ENCODE assay signal across 11 cellular contexts in genomic region chr15:101407439-101407838, GRCh38.
DNase-seq lines count a peak whose midpoint lies in the region; ATAC-seq and TF ChIP-seq lines count a peak whose summit lies in the region.
"Had no signal": no experiment of that assay in that cellular context is flagged by ENCODE, and none has a peak within 500 bp of the region (broad histone marks: within the 10 kb centered on the region; RNA-seq: fewer than 3 reads in every experiment).

No MANE protein-coding gene starts in this region.

- DNase-seq in GM12864 (ENCODE audit: low read depth) (peak; percentile 10), NCI-H345 (lab: John Stamatoyannopoulos, UW) (no peak), left lung (no peak), NCI-H1694 treated with DMSO at 0.1 percent for 48 hours (lab: John Stamatoyannopoulos, UW) (no peak)
- DNase-seq in stimulated activated CD4-positive, alpha-beta T cell treated with anti-CD3 and anti-CD28 coated beads, Interleukin-4, amount 100 ng/mL, for 24 hours = no peak
- DNase-seq: aorta, BE2C, PC-3 had no signal

- no peaks in the 10 kb centered on the region for H3K4me1 ChIP-seq in left lung
- H3K4me1 ChIP-seq: BE2C had no signal

- ATAC-seq in GM19328 (IDR thresholded peaks at IDR 0.05; ENCODE audit: unreplicated experiment) (peak; percentile 96), HG02852 (IDR thresholded peaks at IDR 0.05; ENCODE audit: unreplicated experiment) (peak; percentile 100), HG03575 (IDR thresholded peaks at IDR 0.05; ENCODE audit: extremely low read depth, insufficient number of reproducible peaks, low FRiP score, unreplicated experiment) (peak; percentile 98), left lung (no peak)
- ATAC-seq: PC-3 had no signal

- H3K36me3 ChIP-seq in left lung = no peaks in the 10 kb centered on the region
- H3K36me3 ChIP-seq: BE2C had no signal

- no peak overlapping the region for H3K27ac ChIP-seq in left lung

- H3K4me3 ChIP-seq in GM12864 (ENCODE audit: low read depth, low read length) = no peak overlapping the region
- H3K4me3 ChIP-seq in left lung = no peak overlapping the region

- no peaks in the 10 kb centered on the region for H3K27me3 ChIP-seq in left lung
- H3K27me3 ChIP-seq: BE2C had no signal

- TF ChIP-seq CTCF in GM12864 (IDR thresholded peaks at IDR 0.05; ENCODE audit: low read depth, low read length, missing control alignments) = no peak
- no peak for TF ChIP-seq CTCF in left lung (IDR thresholded peaks at IDR 0.05)

- intact Hi-C loops in left lung (cut with DNase I) = no loop called here

- H3K9me3 ChIP-seq in left lung = no peaks in the 10 kb centered on the region
- H3K9me3 ChIP-seq: BE2C had no signal
